ENCODE assay signal across 8 cellular contexts in genomic region chr7:123747620-123748141, GRCh38. TPM values are rescaled to one million over a fixed set of nuclear protein-coding genes. Genes with fewer than 3 reads are reported as not detected.
DNase-seq lines count a peak whose midpoint lies in the region; ATAC-seq and TF ChIP-seq lines count a peak whose summit lies in the region.

No MANE protein-coding gene starts in this region.

- peak overlapping the region; percentile 47 for H3K4me2 ChIP-seq in mesendoderm (ENCODE audit: low read length)

- no peaks in the 10 kb centered on the region for H3K4me1 ChIP-seq in mesendoderm (ENCODE audit: control insufficient read depth, low read depth, low read length)
- H3K4me1 ChIP-seq in stomach: peaks cover 29 to 81% (median 57%) of the 10 kb centered on the region in 4 donors

- no peak overlapping the region for H3K23ac ChIP-seq in mesendoderm (ENCODE audit: low read length)

- no peaks in the 10 kb centered on the region for H3K36me3 ChIP-seq in mesendoderm (ENCODE audit: control insufficient read depth, insufficient read depth, low read length)
- H3K36me3 ChIP-seq in stomach: no peaks in the 10 kb centered on the region

- POLR2A ChIA-PET in activated CD4-positive, alpha-beta memory T cell treated with anti-CD3 and anti-CD28 coated beads for 36 hours (lab: Charles Lee): no interaction called here

- CTCF ChIA-PET in activated CD4-positive, alpha-beta memory T cell treated with anti-CD3 and anti-CD28 coated beads for 36 hours (lab: Charles Lee): no interaction called here

- no peaks in the 10 kb centered on the region for H3K9me3 ChIP-seq in stomach

- H3K4me3 ChIP-seq in mesendoderm (ENCODE audit: low read length): peak overlapping the region; percentile 57
- H3K4me3 ChIP-seq in stomach: peak overlapping the region; percentile 79 to 87 (median 85)

- peak overlapping the region; percentile 8 for H2BK5ac ChIP-seq in mesendoderm (ENCODE audit: low read length)

- peaks cover 62% of the 10 kb centered on the region for H3K4me1 Mint-ChIP-seq in activated CD4-positive, alpha-beta memory T cell treated with anti-CD3 and anti-CD28 coated beads for 36 hours (ENCODE audit: low read depth)

- H3K56ac ChIP-seq in mesendoderm (ENCODE audit: low read length): peak overlapping the region; percentile 97

- H2BK120ac ChIP-seq in mesendoderm (ENCODE audit: low read depth, low read length): no peak overlapping the region

- H3K4me3 Mint-ChIP-seq in activated CD4-positive, alpha-beta memory T cell treated with anti-CD3 and anti-CD28 coated beads for 36 hours: peak overlapping the region; percentile 91

- DNase-seq in ACHN (peak; percentile 91), NCI-H226 (peak; percentile 47), epidermal melanocyte (ENCODE audit: insufficient read length, low spot score) (peak; percentile 44), mesendoderm (peak; percentile 93), stomach (peak; percentile 62)
- DNase-seq in activated CD4-positive, alpha-beta memory T cell treated with anti-CD3 and anti-CD28 coated beads for 36 hours: peak; percentile 55

- H3K79me2 ChIP-seq in mesendoderm (ENCODE audit: control insufficient read depth, insufficient read depth, low read length): peaks cover 51% of the 10 kb centered on the region

- H3K79me1 ChIP-seq in mesendoderm (ENCODE audit: low read length): no peaks in the 10 kb centered on the region

- intact Hi-C loops in activated CD4-positive, alpha-beta memory T cell treated with anti-CD3 and anti-CD28 coated beads for 36 hours (cut with micrococcal nuclease): loop anchor here (1.0 to 2.0 kb wide), 4 partner anchors 23 to 1182 kb away; partner anchors contain the start of gene POT1
- intact Hi-C loops in stomach (cut with DNase I; ENCODE audit: low total_unique reads): no loop called here

- H3K9ac ChIP-seq in mesendoderm (ENCODE audit: low read length): peak overlapping the region; percentile 98

- peak overlapping the region; percentile 84 for H3K27ac Mint-ChIP-seq in activated CD4-positive, alpha-beta memory T cell treated with anti-CD3 and anti-CD28 coated beads for 36 hours

- H3K27ac ChIP-seq in mesendoderm (ENCODE audit: low read depth, low read length) (peak overlapping the region; percentile 96), stomach (peak overlapping the region; percentile 97 to 99 (median 98))

- TF ChIP-seq EP300 in stomach (IDR thresholded peaks at IDR 0.05): no peak

- WGBS in mesendoderm (ENCODE audit: extremely low coverage, insufficient coverage, low lambda C conversion rate): no CpG with 5 or more reads among the region's 12 CpGs
- WGBS in stomach, 5 donors: 0 to 2% (median 0%) methylated on average over 12 of the region's 12 CpGs

- in situ Hi-C loops in ACHN (cut with HindIII; ENCODE audit: low pct_ligation_motif_present, low pct_unique_long_range_greater_than_20kb, low sequenced_read_pairs): no loop called here

- no peaks in the 10 kb centered on the region for H3K9me3 Mint-ChIP-seq in activated CD4-positive, alpha-beta memory T cell treated with anti-CD3 and anti-CD28 coated beads for 36 hours

- no peak overlapping the region for H2AK5ac ChIP-seq in mesendoderm (ENCODE audit: low read length)

- TF ChIP-seq POLR2A in GM18505 (IDR thresholded peaks at IDR 0.05; ENCODE audit: borderline replicate concordance, extremely low read depth, insufficient read depth, insufficient read length) (peak; percentile 25), stomach (IDR thresholded peaks at IDR 0.05) (no peak)

- no peaks in the 10 kb centered on the region for H3K27me3 Mint-ChIP-seq in activated CD4-positive, alpha-beta memory T cell treated with anti-CD3 and anti-CD28 coated beads for 36 hours

- no peak for TF ChIP-seq CTCF in stomach (IDR thresholded peaks at IDR 0.05)

- no peak for ATAC-seq in GM18505 (IDR thresholded peaks at IDR 0.05; ENCODE audit: unreplicated experiment)
- ATAC-seq in HG03039 (IDR thresholded peaks at IDR 0.05; ENCODE audit: unreplicated experiment): no peak

- H3K18ac ChIP-seq in mesendoderm (ENCODE audit: low read length): peak overlapping the region; percentile 85

- no peak overlapping the region for H3K4ac ChIP-seq in mesendoderm (ENCODE audit: low read depth, low read length)

- H3K36me3 Mint-ChIP-seq in activated CD4-positive, alpha-beta memory T cell treated with anti-CD3 and anti-CD28 coated beads for 36 hours: peaks cover 6% of the 10 kb centered on the region

- H4K5ac ChIP-seq in mesendoderm (ENCODE audit: low read length): no peak overlapping the region

- no peak overlapping the region for H2BK15ac ChIP-seq in mesendoderm (replicated peaks; ENCODE audit: low read depth)

- H4K8ac ChIP-seq in mesendoderm (ENCODE audit: low read depth, low read length): no peak overlapping the region

- H3K27me3 ChIP-seq in mesendoderm (ENCODE audit: insufficient read depth, low read length, poor library complexity) (no peaks in the 10 kb centered on the region), stomach (no peaks in the 10 kb centered on the region)

RNA-seq across cellular contexts. Expression of gene WASL, which starts 1.1 kb away (rescaled TPM):
- total RNA-seq in activated CD4-positive, alpha-beta memory T cell treated with anti-CD3 and anti-CD28 coated beads for 36 hours: 1 to 10 TPM; 5.1 to 5.9 TPM
- polyA plus RNA-seq in mesendoderm (2013, experiment 1 of 2): 28.2 TPM
- 29.0 TPM for polyA plus RNA-seq in mesendoderm (2013, experiment 2 of 2)
- total RNA-seq in stomach: 10 to 100 TPM in 4 of 5 donors, 1 to 10 TPM in 1; 9.0 to 56.7 (median 23.7) TPM
- polyA plus RNA-seq in stomach: 10 to 100 TPM; 12.2 to 33.5 (median 19.7) TPM
